In the genomic region with DNA sequence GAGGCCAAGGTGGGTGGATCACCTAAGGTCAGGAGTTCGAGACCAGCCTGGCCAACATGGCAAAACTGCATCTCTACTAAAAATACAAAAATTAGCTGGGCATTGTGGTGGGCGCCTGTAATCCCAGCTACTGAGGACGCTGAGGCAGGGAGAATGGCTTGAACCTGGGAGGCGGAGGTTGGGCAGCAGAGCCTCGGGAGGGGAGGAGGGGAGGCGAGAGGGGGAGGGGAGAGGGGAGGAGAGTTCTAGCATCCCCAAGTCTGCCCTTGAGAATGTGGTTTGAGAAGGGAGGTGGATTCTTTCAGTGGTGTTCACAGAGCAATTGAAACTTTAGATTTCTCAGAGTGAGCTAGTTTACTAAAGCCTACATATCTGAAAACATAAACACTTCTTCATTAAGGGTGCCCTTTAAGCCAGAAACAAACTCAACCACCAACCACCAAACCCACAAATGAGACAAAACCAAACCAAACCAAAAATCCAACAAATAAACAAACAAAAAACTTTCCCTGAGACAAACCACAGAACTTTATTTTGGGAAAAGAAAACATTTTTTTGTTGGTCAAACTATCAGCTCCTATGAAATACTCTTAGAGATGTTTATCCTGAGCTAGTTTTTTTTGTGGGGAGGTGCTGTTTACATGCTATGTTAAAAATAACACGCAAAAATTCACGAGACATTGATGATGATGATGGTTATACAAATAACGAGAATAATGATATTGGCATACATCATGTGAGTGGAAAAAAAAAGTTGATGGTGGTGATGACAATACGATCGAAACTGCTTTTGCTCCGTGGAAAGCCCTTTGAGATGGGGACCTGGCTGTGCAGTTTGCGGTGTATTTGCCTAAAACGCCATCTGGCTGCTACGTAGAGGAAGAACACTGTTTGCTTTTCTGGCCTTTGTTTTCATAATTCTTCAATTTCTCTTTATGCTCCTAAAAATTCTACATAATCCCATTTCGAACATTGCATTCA, we compare ENCODE assay signal across 8 cellular contexts.
DNase-seq lines count a peak whose midpoint lies in the region; ATAC-seq and TF ChIP-seq lines count a peak whose summit lies in the region.

No MANE protein-coding gene starts in this region.

- no peak overlapping the region for H3K9ac ChIP-seq in skeletal muscle satellite cell (ENCODE audit: low read depth, low read length)
- H3K9ac ChIP-seq in PC-3 (ENCODE audit: low read length): no peak overlapping the region

- TF ChIP-seq CTCF in esophagus muscularis mucosa (IDR thresholded peaks at IDR 0.05) (peak; percentile 48 to 51 (median 51)), PC-3 (conservative IDR thresholded peaks at IDR 0.05; ENCODE audit: low read depth, low read length) (no peak)

- H4K20me1 ChIP-seq in PC-3 (ENCODE audit: low read length): no peaks in the 10 kb centered on the region

- H3K27me3 ChIP-seq in HAP-1 (ENCODE audit: low read depth) (peaks cover 17% of the 10 kb centered on the region), esophagus muscularis mucosa (peaks cover 0 to 11% (median 2%) of the 10 kb centered on the region in 4 donors), skeletal muscle satellite cell (ENCODE audit: control insufficient read depth, insufficient read depth, low read length) (peaks cover 12% of the 10 kb centered on the region), PC-3 (ENCODE audit: low read length) (peaks cover 10% of the 10 kb centered on the region)

- in situ Hi-C loops in HAP-1 (cut with MboI; ENCODE audit: low sequenced_read_pairs): no loop called here

- ATAC-seq in PC-3: no peak

- CTCF ChIA-PET in PC-3 (lab: Charles Lee): no interaction called here

- H2AFZ ChIP-seq in PC-3 (ENCODE audit: low read length): no peak overlapping the region

- BruUV-seq in PC-3 (replicated peaks; lab: Mats Ljungman, UMichigan): no TSS peak

- WGBS in esophagus muscularis mucosa: 26% methylated on average over 16 of the region's 16 CpGs

- no peaks in the 10 kb centered on the region for H3F3A ChIP-seq in PC-3 (ENCODE audit: low read length, unreplicated experiment)

- POLR2A ChIA-PET in PC-3 (lab: Charles Lee; ENCODE audit: unreplicated experiment): no interaction called here

- no peak for TF ChIP-seq EP300 in esophagus muscularis mucosa (IDR thresholded peaks at IDR 0.05)

- H3K36me3 ChIP-seq in HAP-1 (replicated peaks): peaks cover 1% of the 10 kb centered on the region; the same call in 1 of the 2 replicates
- H3K36me3 ChIP-seq in esophagus muscularis mucosa: no peaks in the 10 kb centered on the region
- no peaks in the 10 kb centered on the region for H3K36me3 ChIP-seq in skeletal muscle satellite cell (ENCODE audit: insufficient read depth, low read length)
- no peaks in the 10 kb centered on the region for H3K36me3 ChIP-seq in PC-3 (ENCODE audit: low read depth, low read length)

- no peaks in the 10 kb centered on the region for H3K79me2 ChIP-seq in PC-3 (ENCODE audit: low read length)

- DNase-seq in DMS53 (lab: John Stamatoyannopoulos, UW): peak; percentile 7
- no peak for DNase-seq in DMS53 treated with DMSO at 0.1 percent for 48 hours (lab: John Stamatoyannopoulos, UW; ENCODE audit: unreplicated experiment)
- DNase-seq in HAP-1 (ENCODE audit: low spot score in 2 of 2): peak; percentile 61 to 70
- peak; percentile 71 for DNase-seq in NCI-H2171 treated with DMSO at 0.1 percent for 48 hours (lab: John Stamatoyannopoulos, UW)
- DNase-seq in activated T-cell treated with anti-CD3 and anti-CD28 coated beads for 24 hours (ENCODE audit: low read depth): peak; percentile 28
- no peak for DNase-seq in esophagus muscularis mucosa (ENCODE audit: extremely low spot score)
- DNase-seq in PC-3: no peak

- H3K4me2 ChIP-seq in skeletal muscle satellite cell (ENCODE audit: low read length) (peak overlapping the region; percentile 43), PC-3 (ENCODE audit: low read length) (no peak overlapping the region)

- intact Hi-C loops in esophagus muscularis mucosa (cut with DNase I) (loop anchor here (5.0 kb wide), 1 partner anchor 159 kb away; no protein-coding TSS in a partner anchor), PC-3 (cut with micrococcal nuclease) (no loop called here)

- peaks cover 8% of the 10 kb centered on the region for H3K4me1 ChIP-seq in HAP-1
- peaks cover 0 to 21% (median 5%) of the 10 kb centered on the region in 4 donors for H3K4me1 ChIP-seq in esophagus muscularis mucosa
- H3K4me1 ChIP-seq in skeletal muscle satellite cell (ENCODE audit: control insufficient read depth, insufficient read depth, low read length): peaks cover 2% of the 10 kb centered on the region
- H3K4me1 ChIP-seq in PC-3 (ENCODE audit: insufficient read depth, low read length): 0 out of 2 replicates have a peak, but pooled peaks cover 1% of the 10 kb centered on the region

- H3K27ac ChIP-seq in esophagus muscularis mucosa (replicated peaks in 1 of 4): no peak overlapping the region
- no peak overlapping the region for H3K27ac ChIP-seq in PC-3 (ENCODE audit: low read length)

- H3K9me3 ChIP-seq in HAP-1: no peaks in the 10 kb centered on the region
- H3K9me3 ChIP-seq in esophagus muscularis mucosa: no peaks in the 10 kb centered on the region
- no peaks in the 10 kb centered on the region for H3K9me3 ChIP-seq in skeletal muscle satellite cell (replicated peaks; ENCODE audit: low read length)
- H3K9me3 ChIP-seq in PC-3 (ENCODE audit: low read length): no peaks in the 10 kb centered on the region

- TF ChIP-seq POLR2A in esophagus muscularis mucosa (IDR thresholded peaks at IDR 0.05; ENCODE audit: low read depth): no peak

- H3K9me2 ChIP-seq in PC-3 (replicated peaks; ENCODE audit: low read length): no peaks in the 10 kb centered on the region

- no peak overlapping the region for H3K4me3 ChIP-seq in HAP-1
- H3K4me3 ChIP-seq in esophagus muscularis mucosa: no peak overlapping the region
- H3K4me3 ChIP-seq in skeletal muscle satellite cell (ENCODE audit: low read length): no peak overlapping the region
- no peak overlapping the region for H3K4me3 ChIP-seq in PC-3 (ENCODE audit: low read length)

Comparison
In these comparisons a context has a peak if more than half of its experiments do, and no peak if none do; other contexts are left out.
1. DNase-seq: peak in DMS53 (single experiment), HAP-1 (2 of 2), NCI-H2171 treated with DMSO at 0.1 percent for 48 hours (single experiment) and activated T-cell treated with anti-CD3 and anti-CD28 coated beads for 24 hours (single experiment); none in DMS53 treated with DMSO at 0.1 percent for 48 hours (single experiment), esophagus muscularis mucosa (single experiment) and PC-3 (single experiment).